Comparison of ENCODE assay signal across 26 cellular contexts in the genomic region with DNA sequence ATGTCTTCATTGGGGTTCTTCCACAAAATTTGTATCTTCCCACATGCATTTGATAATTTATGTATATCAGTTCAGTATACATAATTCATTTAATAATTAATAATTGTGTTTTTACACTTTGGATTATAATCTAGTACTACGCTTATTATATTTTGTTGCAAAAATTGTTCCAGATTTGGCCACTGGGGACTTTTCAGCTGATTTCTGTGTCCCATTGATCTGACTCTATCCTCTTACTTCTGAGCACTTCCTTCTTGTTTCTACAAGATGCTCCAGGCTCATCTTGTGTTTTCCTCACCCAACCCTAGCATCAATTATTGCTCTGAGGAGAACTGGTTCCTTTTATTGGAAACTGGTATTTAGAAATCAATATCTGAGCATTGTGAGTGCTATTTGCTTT.
A peak's percentile ranks its signal among the peaks of the same experiment; 100 is the strongest.
DNase-seq lines count a peak whose midpoint lies in the region; ATAC-seq and TF ChIP-seq lines count a peak whose summit lies in the region.
"Had no signal": no experiment of that assay in that cellular context is flagged by ENCODE, and none has a peak within 500 bp of the region (broad histone marks: within the 10 kb centered on the region; RNA-seq: fewer than 3 reads in every experiment).

No MANE protein-coding gene starts in this region.

- H3K27ac ChIP-seq in H9 (ENCODE audit: insufficient read length, low read depth, low read length), result no peak overlapping the region
- H3K27ac ChIP-seq: BLaER1 treated with 17β-estradiol and CSF1 and Interleukin-3, amounts not matched to agents 10 nM and 100 nM; hepatocyte; WERI-Rb-1 had no signal

- H3K9ac ChIP-seq in H9 (ENCODE audit: extremely low read depth, insufficient read length, low read length), result no peak overlapping the region
- H3K9ac ChIP-seq: BLaER1 treated with 17β-estradiol and CSF1 and Interleukin-3, amounts not matched to agents 10 nM and 100 nM had no signal

- H2BK120ac ChIP-seq in H9 (ENCODE audit: low read depth, low read length, poor library complexity, severe bottlenecking), result no peak overlapping the region

- H3K79me2 ChIP-seq in H9 (ENCODE audit: insufficient read depth, low read length), result no peaks in the 10 kb centered on the region
- H3K79me2 ChIP-seq: hepatocyte had no signal

- no peaks in the 10 kb centered on the region for H3K79me1 ChIP-seq in H9 (ENCODE audit: insufficient read depth, low read depth, low read length, poor library complexity, severe bottlenecking)

- intact Hi-C loops in activated naive CD4-positive, alpha-beta T cell treated with anti-CD3 and anti-CD28 coated beads for 36 hours (cut with micrococcal nuclease), result no loop called here

- H3K27me3 Mint-ChIP-seq in H9 (ENCODE audit: low read depth) (no peaks in the 10 kb centered on the region), immature natural killer cell (ENCODE audit: low read depth in 3 of 3) (no peaks in the 10 kb centered on the region)
- no peaks in the 10 kb centered on the region for H3K27me3 Mint-ChIP-seq in activated naive CD4-positive, alpha-beta T cell treated with anti-CD3 and anti-CD28 coated beads for 36 hours (ENCODE audit: low read depth)
- no peaks in the 10 kb centered on the region for H3K27me3 Mint-ChIP-seq in activated naive CD8-positive, alpha-beta T cell treated with anti-CD3 and anti-CD28 coated beads, Interleukin-2, amount 50 U/mL, for 24 hours
- H3K27me3 Mint-ChIP-seq: activated CD4-positive, alpha-beta memory T cell treated with anti-CD3 and anti-CD28 coated beads for 36 hours; activated naive CD8-positive, alpha-beta T cell; activated T-cell treated with anti-CD3 and anti-CD28 coated beads, Interleukin-2, amount 50 U/mL, for 24 hours; central memory CD8-positive, alpha-beta T cell; natural killer cell treated with Interleukin-12 subunit alpha and Interleukin-12 subunit beta and Interleukin-15 and Interleukin-18, amount 100 ng/mL, for 72 hours had no signal

- H2BK5ac ChIP-seq in H9 (ENCODE audit: insufficient read length, low read length), result no peak overlapping the region

- H3K27ac Mint-ChIP-seq in H9 (no peak overlapping the region), immature natural killer cell (no peak overlapping the region)
- no peak overlapping the region for H3K27ac Mint-ChIP-seq in activated naive CD4-positive, alpha-beta T cell treated with anti-CD3 and anti-CD28 coated beads for 36 hours
- no peak overlapping the region for H3K27ac Mint-ChIP-seq in activated naive CD8-positive, alpha-beta T cell treated with anti-CD3 and anti-CD28 coated beads, Interleukin-2, amount 50 U/mL, for 24 hours
- H3K27ac Mint-ChIP-seq: activated CD4-positive, alpha-beta memory T cell treated with anti-CD3 and anti-CD28 coated beads for 36 hours; activated naive CD8-positive, alpha-beta T cell; activated T-cell treated with anti-CD3 and anti-CD28 coated beads, Interleukin-2, amount 50 U/mL, for 24 hours; HFFc6; natural killer cell treated with Interleukin-12 subunit alpha and Interleukin-12 subunit beta and Interleukin-15 and Interleukin-18, amount 100 ng/mL, for 72 hours had no signal

- no peak for ATAC-seq in GM19351 (IDR thresholded peaks at IDR 0.05; ENCODE audit: unreplicated experiment)
- ATAC-seq in activated naive CD8-positive, alpha-beta T cell treated with anti-CD3 and anti-CD28 coated beads, Interleukin-2, amount 50 U/mL, for 24 hours, result no peak
- ATAC-seq: natural killer cell treated with Interleukin-12 subunit alpha and Interleukin-12 subunit beta and Interleukin-15 and Interleukin-18, amount 100 ng/mL, for 72 hours had no signal

- no peaks in the 10 kb centered on the region for H3K36me3 Mint-ChIP-seq in H9 (ENCODE audit: insufficient read depth in 1 of 3, low read depth in 3 of 3)
- H3K36me3 Mint-ChIP-seq in immature natural killer cell, result no peaks in the 10 kb centered on the region
- H3K36me3 Mint-ChIP-seq in activated naive CD4-positive, alpha-beta T cell treated with anti-CD3 and anti-CD28 coated beads for 36 hours (ENCODE audit: low read depth), result no peaks in the 10 kb centered on the region
- no peaks in the 10 kb centered on the region for H3K36me3 Mint-ChIP-seq in activated naive CD8-positive, alpha-beta T cell treated with anti-CD3 and anti-CD28 coated beads, Interleukin-2, amount 50 U/mL, for 24 hours (ENCODE audit: low read depth)
- H3K36me3 Mint-ChIP-seq: activated CD4-positive, alpha-beta memory T cell treated with anti-CD3 and anti-CD28 coated beads for 36 hours; activated naive CD8-positive, alpha-beta T cell; natural killer cell treated with Interleukin-12 subunit alpha and Interleukin-12 subunit beta and Interleukin-15 and Interleukin-18, amount 100 ng/mL, for 72 hours had no signal

- H3K9me3 ChIP-seq in H9 (ENCODE audit: control insufficient read depth, low read depth, low read length), result no peaks in the 10 kb centered on the region
- H3K9me3 ChIP-seq: BLaER1 treated with 17β-estradiol and CSF1 and Interleukin-3, amounts not matched to agents 10 nM and 100 nM had no signal

- H3K4me3 ChIP-seq in astrocyte of the spinal cord (ENCODE audit: low read depth, low read length) (no peak overlapping the region), retinal pigment epithelial cell (ENCODE audit: low read length) (no peak overlapping the region)
- H3K4me3 ChIP-seq: BLaER1 treated with 17β-estradiol and CSF1 and Interleukin-3, amounts not matched to agents 10 nM and 100 nM; hepatocyte had no signal

- H3K18ac ChIP-seq in H9 (ENCODE audit: insufficient read length, low read depth, low read length), result no peak overlapping the region

- DNase-seq in H9 (no peak), NCI-H69 (lab: John Stamatoyannopoulos, UW) (peak; percentile 31), astrocyte of the spinal cord (ENCODE audit: low read depth, low spot score) (no peak), retinal pigment epithelial cell (ENCODE audit: low read depth) (no peak), immature natural killer cell (no peak)
- no peak for DNase-seq in activated naive CD4-positive, alpha-beta T cell treated with anti-CD3 and anti-CD28 coated beads for 36 hours
- no peak for DNase-seq in activated naive CD8-positive, alpha-beta T cell treated with anti-CD3 and anti-CD28 coated beads, Interleukin-2, amount 50 U/mL, for 24 hours
- DNase-seq: activated CD4-positive, alpha-beta memory T cell treated with anti-CD3 and anti-CD28 coated beads for 36 hours; activated T-cell treated with anti-CD3 and anti-CD28 coated beads, Interleukin-2, amount 50 U/mL, for 24 hours; DMS153; effector CD8-positive, alpha-beta T cell; HFFc6; mesenchymal stem cell; MV-4-11; NCI-H2081 treated with DMSO at 0.1 percent for 48 hours; NCI-H748 treated with DMSO at 0.1 percent for 48 hours; stimulated activated naive CD4-positive, alpha-beta T cell; T-helper 1 cell; trophoblast cell; WERI-Rb-1 had no signal

- no peak overlapping the region for H3K4me2 ChIP-seq in H9 (ENCODE audit: insufficient read depth, insufficient read length, low read length)
- H3K4me2 ChIP-seq: BLaER1 treated with 17β-estradiol and CSF1 and Interleukin-3, amounts not matched to agents 10 nM and 100 nM; hepatocyte had no signal

- CTCF ChIA-PET in activated naive CD4-positive, alpha-beta T cell treated with anti-CD3 and anti-CD28 coated beads for 36 hours (lab: Charles Lee), result no interaction called here

- H3K23ac ChIP-seq in H9 (ENCODE audit: insufficient read length, low read depth, low read length), result no peak overlapping the region

- H3K27me3 ChIP-seq in H9 (ENCODE audit: insufficient read depth, low read length), result no peaks in the 10 kb centered on the region
- H3K27me3 ChIP-seq: BLaER1 treated with 17β-estradiol and CSF1 and Interleukin-3, amounts not matched to agents 10 nM and 100 nM; hepatocyte had no signal

- H2AK5ac ChIP-seq in H9 (ENCODE audit: insufficient read length, low read length), result no peak overlapping the region

- H3K4me3 Mint-ChIP-seq in H9, result no peak overlapping the region
- H3K4me3 Mint-ChIP-seq in immature natural killer cell, result no peak overlapping the region
- H3K4me3 Mint-ChIP-seq in activated naive CD4-positive, alpha-beta T cell treated with anti-CD3 and anti-CD28 coated beads for 36 hours, result no peak overlapping the region
- H3K4me3 Mint-ChIP-seq in activated naive CD8-positive, alpha-beta T cell treated with anti-CD3 and anti-CD28 coated beads, Interleukin-2, amount 50 U/mL, for 24 hours, result no peak overlapping the region
- H3K4me3 Mint-ChIP-seq: activated CD4-positive, alpha-beta memory T cell treated with anti-CD3 and anti-CD28 coated beads for 36 hours; activated naive CD8-positive, alpha-beta T cell; activated T-cell treated with anti-CD3 and anti-CD28 coated beads, Interleukin-2, amount 50 U/mL, for 24 hours; central memory CD8-positive, alpha-beta T cell; HFFc6; natural killer cell treated with Interleukin-12 subunit alpha and Interleukin-12 subunit beta and Interleukin-15 and Interleukin-18, amount 100 ng/mL, for 72 hours had no signal

- H3T11ph ChIP-seq in H9 (ENCODE audit: low read length), result no peak overlapping the region

- H3K9me3 Mint-ChIP-seq in H9 (no peaks in the 10 kb centered on the region), immature natural killer cell (peaks cover 4 to 50% (median 12%) of the 10 kb centered on the region in 6 donors)
- peaks cover 5% of the 10 kb centered on the region for H3K9me3 Mint-ChIP-seq in activated naive CD4-positive, alpha-beta T cell treated with anti-CD3 and anti-CD28 coated beads for 36 hours
- H3K9me3 Mint-ChIP-seq in activated naive CD8-positive, alpha-beta T cell treated with anti-CD3 and anti-CD28 coated beads, Interleukin-2, amount 50 U/mL, for 24 hours, result peaks cover 4% of the 10 kb centered on the region
- H3K9me3 Mint-ChIP-seq: activated CD4-positive, alpha-beta memory T cell treated with anti-CD3 and anti-CD28 coated beads for 36 hours had no signal

- H2AFZ ChIP-seq in H9 (ENCODE audit: low read length), result no peak overlapping the region
- H2AFZ ChIP-seq: hepatocyte had no signal

- WGBS in H9 (ENCODE audit: extremely low coverage, insufficient read length, low lambda C conversion rate), result no CpG with 5 or more reads among the region's 1 CpG

- H3K23me2 ChIP-seq in H9 (ENCODE audit: insufficient read length, low read depth, low read length, poor library complexity, severe bottlenecking), result no peaks in the 10 kb centered on the region

- no peak overlapping the region for H2BK20ac ChIP-seq in H9 (ENCODE audit: low read depth, low read length, poor library complexity, severe bottlenecking)

- H2BK15ac ChIP-seq in H9 (ENCODE audit: low read depth, low read length), result no peak overlapping the region

- peaks cover 0 to 3% of the 10 kb centered on the region in 2 experiments; a peak in 2 of 4 replicates for H3K4me1 Mint-ChIP-seq in H9
- no peaks in the 10 kb centered on the region for H3K4me1 Mint-ChIP-seq in immature natural killer cell
- H3K4me1 Mint-ChIP-seq in activated naive CD4-positive, alpha-beta T cell treated with anti-CD3 and anti-CD28 coated beads for 36 hours (ENCODE audit: low read depth), result no peaks in the 10 kb centered on the region
- no peaks in the 10 kb centered on the region for H3K4me1 Mint-ChIP-seq in activated naive CD8-positive, alpha-beta T cell treated with anti-CD3 and anti-CD28 coated beads, Interleukin-2, amount 50 U/mL, for 24 hours
- H3K4me1 Mint-ChIP-seq: central memory CD8-positive, alpha-beta T cell had no signal

- H4K20me1 ChIP-seq in H9 (ENCODE audit: control insufficient read depth, insufficient read depth, insufficient read length), result no peaks in the 10 kb centered on the region
- H4K20me1 ChIP-seq: BLaER1 treated with 17β-estradiol and CSF1 and Interleukin-3, amounts not matched to agents 10 nM and 100 nM had no signal

- no peak overlapping the region for H3K14ac ChIP-seq in H9 (ENCODE audit: insufficient read depth, low read length)

- in situ Hi-C loops in astrocyte of the spinal cord (cut with HindIII; ENCODE audit: low sequenced_read_pairs), result no loop called here

- no peak overlapping the region for H4K8ac ChIP-seq in H9 (replicated peaks; ENCODE audit: insufficient read length, low read depth, low read length)

- H4K91ac ChIP-seq in H9 (ENCODE audit: insufficient read length, low read depth, low read length), result no peak overlapping the region

- H4K5ac ChIP-seq in H9 (ENCODE audit: insufficient read length, low read depth, low read length), result no peak overlapping the region

- no peak overlapping the region for H2BK12ac ChIP-seq in H9 (ENCODE audit: insufficient read length, low read depth, low read length)

- peak; percentile 43; the same call in 2 of the 3 replicates for TF ChIP-seq CTCF in H9 (conservative IDR thresholded peaks at IDR 0.05)
- peak; percentile 17 for TF ChIP-seq CTCF in astrocyte of the spinal cord (IDR thresholded peaks at IDR 0.05; ENCODE audit: low read depth, low read length)
- TF ChIP-seq CTCF in retinal pigment epithelial cell (conservative IDR thresholded peaks at IDR 0.05; ENCODE audit: low read depth, low read length), result peak; percentile 39

- no peak overlapping the region for H3K4ac ChIP-seq in H9 (ENCODE audit: low read depth, low read length)

- no peaks in the 10 kb centered on the region for H3K4me1 ChIP-seq in H9 (ENCODE audit: insufficient read depth, low read length)
- H3K4me1 ChIP-seq: BLaER1 treated with 17β-estradiol and CSF1 and Interleukin-3, amounts not matched to agents 10 nM and 100 nM had no signal

- H3K56ac ChIP-seq in H9 (ENCODE audit: insufficient read length, low read depth, low read length), result no peak overlapping the region
